In the genomic region with DNA sequence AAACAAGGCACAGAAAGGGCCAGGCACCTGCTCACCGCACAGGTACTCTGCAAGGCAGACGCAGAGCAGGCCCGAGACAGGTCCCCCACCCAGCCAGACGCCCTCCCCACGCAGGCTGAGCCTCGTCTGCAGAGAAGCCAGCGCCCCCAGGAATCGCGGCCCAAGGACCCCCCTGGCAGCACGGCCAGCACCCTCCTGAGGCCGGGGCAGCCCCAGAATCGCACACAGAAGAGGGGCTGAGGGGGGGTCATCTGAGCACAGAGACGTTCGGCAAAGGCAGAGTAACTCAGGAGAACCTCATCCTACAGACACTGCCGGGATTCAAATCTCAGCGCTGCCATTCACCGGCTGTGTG, we compare ENCODE assay signal across 1 cellular context.
TF ChIP-seq lines count a peak whose summit lies in the region.

No MANE protein-coding gene starts in this region.

TF ChIP-seq in HepG2, 621 proteins besides CTCF, POLR2A, EP300 and RAD21:
- TF ChIP-seq POLR2AphosphoS5 (IDR thresholded peaks at IDR 0.05; ENCODE audit: low read depth, low read length), result no peak
- no peak for TF ChIP-seq NCOA2 (CRISPR knock-in tag; IDR thresholded peaks at IDR 0.05)
- TF ChIP-seq, protein P1, sequence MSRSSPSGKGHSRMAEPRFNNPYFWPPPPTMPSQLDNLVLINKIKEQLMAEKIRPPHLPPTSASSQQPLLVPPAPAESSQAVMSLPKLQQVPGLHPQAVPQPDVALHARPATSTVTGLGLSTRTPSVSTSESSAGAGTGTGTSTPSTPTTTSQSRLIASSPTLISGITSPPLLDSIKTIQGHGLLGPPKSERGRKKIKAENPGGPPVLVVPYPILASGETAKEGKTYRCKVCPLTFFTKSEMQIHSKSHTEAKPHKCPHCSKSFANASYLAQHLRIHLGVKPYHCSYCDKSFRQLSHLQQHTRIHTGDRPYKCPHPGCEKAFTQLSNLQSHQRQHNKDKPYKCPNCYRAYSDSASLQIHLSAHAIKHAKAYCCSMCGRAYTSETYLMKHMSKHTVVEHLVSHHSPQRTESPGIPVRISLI (CRISPR knock-in tag; IDR thresholded peaks at IDR 0.05; ENCODE audit: borderline replicate concordance), result no peak
- no peak for TF ChIP-seq DNMT3B (CRISPR knock-in tag; conservative IDR thresholded peaks at IDR 0.05)
- TF ChIP-seq ZNF780A (CRISPR knock-in tag; IDR thresholded peaks at IDR 0.05), result no peak
